In the genomic region with DNA sequence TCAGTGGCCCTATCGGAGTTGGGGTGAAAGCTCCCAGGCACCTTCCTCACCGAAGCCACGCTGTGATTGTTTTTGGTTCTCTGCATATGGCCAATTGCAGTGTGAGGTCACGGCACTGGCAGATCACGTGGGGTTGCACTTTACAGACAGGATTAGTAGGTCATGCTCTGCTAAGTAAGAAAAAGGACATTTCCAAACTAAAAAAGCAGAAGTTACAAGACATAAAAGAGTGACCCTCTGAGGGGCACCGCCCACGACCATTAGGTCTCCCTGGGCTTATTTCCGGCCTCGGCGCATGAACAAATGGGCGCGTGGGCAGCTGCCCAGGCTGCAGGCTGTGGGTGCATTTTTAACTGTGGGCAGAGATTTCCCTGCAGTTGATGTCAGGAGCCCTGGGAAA, we compare ENCODE assay signal across 1 cellular context.
TF ChIP-seq lines count a peak whose summit lies in the region.

No MANE protein-coding gene starts in this region.

TF ChIP-seq in K562, 482 proteins besides CTCF, POLR2A, EP300 and RAD21:
- TF ChIP-seq TFE3 (CRISPR knock-in tag; IDR thresholded peaks at IDR 0.05) (peak; percentile 41), ARNT (IDR thresholded peaks at IDR 0.05) (no peak), EGR1 (conservative IDR thresholded peaks at IDR 0.05) (peak; percentile 10; the same call in 1 of the 2 replicates), PYGO2 (tag; IDR thresholded peaks at IDR 0.05) (no peak), RAD51 (IDR thresholded peaks at IDR 0.05; ENCODE audit: borderline replicate concordance, low read depth) (0 out of 2 replicates have a peak, but pooled peaks have one; percentile 20), ZNF384 (IDR thresholded peaks at IDR 0.05; ENCODE audit: low read depth, low read length) (no peak), NFXL1 (CRISPR knock-in tag; IDR thresholded peaks at IDR 0.05) (no peak), POLR3A (IDR thresholded peaks at IDR 0.05; ENCODE audit: borderline replicate concordance, extremely low read depth, insufficient read depth, insufficient read length) (no peak), ZNF41 (CRISPR knock-in tag; conservative IDR thresholded peaks at IDR 0.05) (no peak), THAP12 (CRISPR knock-in tag; IDR thresholded peaks at IDR 0.05) (no peak)
- TF ChIP-seq, protein P1, sequence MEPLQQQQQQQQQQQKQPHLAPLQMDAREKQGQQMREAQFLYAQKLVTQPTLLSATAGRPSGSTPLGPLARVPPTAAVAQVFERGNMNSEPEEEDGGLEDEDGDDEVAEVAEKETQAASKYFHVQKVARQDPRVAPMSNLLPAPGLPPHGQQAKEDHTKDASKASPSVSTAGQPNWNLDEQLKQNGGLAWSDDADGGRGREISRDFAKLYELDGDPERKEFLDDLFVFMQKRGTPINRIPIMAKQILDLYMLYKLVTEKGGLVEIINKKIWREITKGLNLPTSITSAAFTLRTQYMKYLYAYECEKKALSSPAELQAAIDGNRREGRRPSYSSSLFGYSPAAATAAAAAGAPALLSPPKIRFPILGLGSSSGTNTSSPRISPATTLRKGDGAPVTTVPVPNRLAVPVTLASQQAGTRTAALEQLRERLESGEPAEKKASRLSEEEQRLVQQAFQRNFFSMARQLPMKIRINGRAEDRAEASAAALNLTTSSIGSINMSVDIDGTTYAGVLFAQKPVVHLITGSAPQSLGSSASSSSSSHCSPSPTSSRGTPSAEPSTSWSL (CRISPR knock-in tag; IDR thresholded peaks at IDR 0.05; ENCODE audit: borderline replicate concordance) = no peak
- TF ChIP-seq, protein P2, sequence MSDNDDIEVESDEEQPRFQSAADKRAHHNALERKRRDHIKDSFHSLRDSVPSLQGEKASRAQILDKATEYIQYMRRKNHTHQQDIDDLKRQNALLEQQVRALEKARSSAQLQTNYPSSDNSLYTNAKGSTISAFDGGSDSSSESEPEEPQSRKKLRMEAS (CRISPR knock-in tag; IDR thresholded peaks at IDR 0.05) = no peak
- TF ChIP-seq, protein P3, sequence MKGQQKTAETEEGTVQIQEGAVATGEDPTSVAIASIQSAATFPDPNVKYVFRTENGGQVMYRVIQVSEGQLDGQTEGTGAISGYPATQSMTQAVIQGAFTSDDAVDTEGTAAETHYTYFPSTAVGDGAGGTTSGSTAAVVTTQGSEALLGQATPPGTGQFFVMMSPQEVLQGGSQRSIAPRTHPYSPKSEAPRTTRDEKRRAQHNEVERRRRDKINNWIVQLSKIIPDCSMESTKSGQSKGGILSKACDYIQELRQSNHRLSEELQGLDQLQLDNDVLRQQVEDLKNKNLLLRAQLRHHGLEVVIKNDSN (CRISPR knock-in tag; IDR thresholded peaks at IDR 0.05) = peak; percentile 75
- TF ChIP-seq, protein P4, sequence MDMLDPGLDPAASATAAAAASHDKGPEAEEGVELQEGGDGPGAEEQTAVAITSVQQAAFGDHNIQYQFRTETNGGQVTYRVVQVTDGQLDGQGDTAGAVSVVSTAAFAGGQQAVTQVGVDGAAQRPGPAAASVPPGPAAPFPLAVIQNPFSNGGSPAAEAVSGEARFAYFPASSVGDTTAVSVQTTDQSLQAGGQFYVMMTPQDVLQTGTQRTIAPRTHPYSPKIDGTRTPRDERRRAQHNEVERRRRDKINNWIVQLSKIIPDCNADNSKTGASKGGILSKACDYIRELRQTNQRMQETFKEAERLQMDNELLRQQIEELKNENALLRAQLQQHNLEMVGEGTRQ (CRISPR knock-in tag; IDR thresholded peaks at IDR 0.05) = peak; percentile 56
- TF ChIP-seq, protein P5, sequence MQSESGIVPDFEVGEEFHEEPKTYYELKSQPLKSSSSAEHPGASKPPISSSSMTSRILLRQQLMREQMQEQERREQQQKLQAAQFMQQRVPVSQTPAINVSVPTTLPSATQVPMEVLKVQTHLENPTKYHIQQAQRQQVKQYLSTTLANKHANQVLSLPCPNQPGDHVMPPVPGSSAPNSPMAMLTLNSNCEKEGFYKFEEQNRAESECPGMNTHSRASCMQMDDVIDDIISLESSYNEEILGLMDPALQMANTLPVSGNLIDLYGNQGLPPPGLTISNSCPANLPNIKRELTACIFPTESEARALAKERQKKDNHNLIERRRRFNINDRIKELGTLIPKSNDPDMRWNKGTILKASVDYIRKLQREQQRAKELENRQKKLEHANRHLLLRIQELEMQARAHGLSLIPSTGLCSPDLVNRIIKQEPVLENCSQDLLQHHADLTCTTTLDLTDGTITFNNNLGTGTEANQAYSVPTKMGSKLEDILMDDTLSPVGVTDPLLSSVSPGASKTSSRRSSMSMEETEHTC (IDR thresholded peaks at IDR 0.05) = no peak
